In the genomic region with DNA sequence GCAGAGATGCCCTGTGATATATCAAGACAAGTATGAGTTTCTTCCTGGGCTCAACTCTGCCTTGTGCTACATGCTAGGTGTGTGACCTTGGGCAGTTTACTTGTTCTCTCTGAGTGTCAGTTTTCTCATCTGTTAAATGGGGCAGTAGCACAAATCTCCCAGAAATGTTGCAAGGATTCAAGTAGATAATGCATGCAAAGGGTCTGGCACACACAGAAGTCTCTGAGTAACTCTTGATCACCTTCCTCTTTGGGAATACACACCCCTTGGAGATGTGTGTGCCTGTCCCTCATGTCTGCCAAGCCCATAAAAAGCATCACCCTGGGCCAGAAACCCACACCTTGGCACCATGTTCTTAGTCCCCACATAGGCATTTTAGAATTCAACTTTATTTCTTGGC, we compare ENCODE assay signal across 21 cellular contexts.
DNase-seq lines count a peak whose midpoint lies in the region; ATAC-seq, FAIRE-seq and TF ChIP-seq lines count a peak whose summit lies in the region.
"Had no signal": no experiment of that assay in that cellular context is flagged by ENCODE, and none has a peak within 500 bp of the region (broad histone marks: within the 10 kb centered on the region; RNA-seq: fewer than 3 reads in every experiment).

No MANE protein-coding gene starts in this region.

- no peak overlapping the region for H2AK9ac ChIP-seq in IMR-90 (replicated peaks; ENCODE audit: low read depth, low read length, poor library complexity)

- no peak overlapping the region for H3K4me3 ChIP-seq in IMR-90 (ENCODE audit: insufficient read depth, low read depth, low read length)
- H3K4me3 ChIP-seq in K562, result no peak overlapping the region
- no peak overlapping the region for H3K4me3 ChIP-seq in gastroesophageal sphincter
- no peak overlapping the region for H3K4me3 ChIP-seq in smooth muscle cell
- H3K4me3 ChIP-seq: body of pancreas had no signal

- no peak overlapping the region for H3K4me3 Mint-ChIP-seq in progenitor cell of endocrine pancreas (ENCODE audit: low read depth)
- H3K4me3 Mint-ChIP-seq: memory B cell; neural crest cell; stimulated activated naive CD8-positive, alpha-beta T cell treated with anti-CD3 and anti-CD28 coated beads, Interleukin-15, Interleukin-2, amounts not matched to agents 100 ng/mL and 50 ng/mL, for 24 hours had no signal

- H3K27ac ChIP-seq in IMR-90 (ENCODE audit: insufficient read depth, low read length), result peak overlapping the region; percentile 49
- H3K27ac ChIP-seq in K562 (ENCODE audit: extremely low read depth, low read depth, low read length), result no peak overlapping the region
- H3K27ac ChIP-seq in gastroesophageal sphincter, result peak overlapping the region in 3 of 4 donors; percentile 83 to 95 (median 87)
- H3K27ac ChIP-seq in smooth muscle cell (ENCODE audit: low read depth), result peak overlapping the region; percentile 92

- H4K91ac ChIP-seq in IMR-90 (ENCODE audit: insufficient read depth, low read depth, low read length), result peak overlapping the region; percentile 97

- H4K5ac ChIP-seq in IMR-90 (ENCODE audit: low read depth, low read length), result peak overlapping the region; percentile 33; the same call in 1 of the 2 replicates

- TF ChIP-seq POLR2A in IMR-90 (IDR thresholded peaks at IDR 0.05; ENCODE audit: low read depth, low read length), result no peak
- TF ChIP-seq POLR2A in K562 (conservative IDR thresholded peaks at IDR 0.05), result no peak
- no peak for TF ChIP-seq POLR2A in gastroesophageal sphincter (IDR thresholded peaks at IDR 0.05)

- intact Hi-C loops in IMR-90 (cut with micrococcal nuclease) (loop anchor here (5.0 kb wide), 1 partner anchor 37 kb away; no protein-coding TSS in a partner anchor), K562 (cut with micrococcal nuclease) (loop anchor here (10.0 kb wide), 1 partner anchor 264 kb away; no protein-coding TSS in a partner anchor)

- H3K27me3 Mint-ChIP-seq in progenitor cell of endocrine pancreas, result no peaks in the 10 kb centered on the region
- H3K27me3 Mint-ChIP-seq: memory B cell; stimulated activated naive CD8-positive, alpha-beta T cell treated with anti-CD3 and anti-CD28 coated beads, Interleukin-15, Interleukin-2, amounts not matched to agents 100 ng/mL and 50 ng/mL, for 24 hours had no signal

- H3K4ac ChIP-seq in IMR-90 (ENCODE audit: low read depth, low read length), result peak overlapping the region; percentile 84

- H3K36me3 Mint-ChIP-seq in progenitor cell of endocrine pancreas (ENCODE audit: insufficient read depth), result no peaks in the 10 kb centered on the region
- H3K36me3 Mint-ChIP-seq: memory B cell had no signal

- ATAC-seq in IMR-90 (ENCODE audit: low read depth) (no peak), K562 (no peak), gastroesophageal sphincter (no peak), HG03378 (IDR thresholded peaks at IDR 0.05; ENCODE audit: unreplicated experiment) (no peak), GM19351 (IDR thresholded peaks at IDR 0.05; ENCODE audit: unreplicated experiment) (no peak)
- ATAC-seq: body of pancreas, HepG2 had no signal

- peaks cover 48% of the 10 kb centered on the region; the same call in 1 of the 2 replicates for H4K20me1 ChIP-seq in IMR-90 (ENCODE audit: insufficient read depth, low read length)
- 0 out of 2 replicates have a peak, but pooled peaks cover 6% of the 10 kb centered on the region for H4K20me1 ChIP-seq in K562 (replicated peaks; ENCODE audit: control insufficient read depth, insufficient read depth, low read length)
- H4K20me1 ChIP-seq in smooth muscle cell (ENCODE audit: low read depth), result peaks cover 24% of the 10 kb centered on the region

- no peaks in the 10 kb centered on the region for H3K9me3 ChIP-seq in IMR-90 (ENCODE audit: control insufficient read depth, insufficient read depth, low read length)
- H3K9me3 ChIP-seq in K562 (replicated peaks; ENCODE audit: control insufficient read depth, insufficient read depth, low read depth, low read length), result no peaks in the 10 kb centered on the region
- no peaks in the 10 kb centered on the region for H3K9me3 ChIP-seq in gastroesophageal sphincter
- no peaks in the 10 kb centered on the region for H3K9me3 ChIP-seq in smooth muscle cell (replicated peaks; ENCODE audit: low read depth)
- H3K9me3 ChIP-seq: body of pancreas had no signal

- H3K23ac ChIP-seq in IMR-90 (ENCODE audit: low read depth, low read length), result peak overlapping the region; percentile 68; the same call in 1 of the 2 replicates

- H3K79me1 ChIP-seq in IMR-90 (ENCODE audit: low read depth in 1 of 2, low read length in 2 of 2), result peaks cover 54 to 80% of the 10 kb centered on the region in 2 experiments

- H3K4me1 ChIP-seq in IMR-90 (ENCODE audit: control insufficient read depth, insufficient read depth, low read length) (peaks cover 45% of the 10 kb centered on the region), K562 (replicated peaks in 1 of 2; ENCODE audit: control insufficient read depth in 2 of 2, insufficient read depth in 2 of 2, low read length in 2 of 2) (peaks cover 12 to 24% of the 10 kb centered on the region in 2 experiments; a peak in 4 of 5 replicates), gastroesophageal sphincter (peaks cover 7 to 76% (median 58%) of the 10 kb centered on the region in 3 donors), smooth muscle cell (ENCODE audit: low read depth) (peaks cover 49% of the 10 kb centered on the region)

- H3K4me2 ChIP-seq in IMR-90 (ENCODE audit: low read depth, low read length), result no peak overlapping the region
- no peak overlapping the region for H3K4me2 ChIP-seq in K562 (ENCODE audit: insufficient read depth, low read length)
- H3K4me2 ChIP-seq in smooth muscle cell, result peak overlapping the region; percentile 29

- peak overlapping the region; percentile 78 for H2BK20ac ChIP-seq in IMR-90 (ENCODE audit: low read depth, low read length)

- H3K9ac ChIP-seq in IMR-90 (ENCODE audit: low read depth, low read length), result no peak overlapping the region
- no peak overlapping the region for H3K9ac ChIP-seq in K562 (ENCODE audit: insufficient read depth in 1 of 2, low read depth in 2 of 2, low read length in 2 of 2)
- no peak overlapping the region for H3K9ac ChIP-seq in smooth muscle cell (ENCODE audit: low read depth)

- H3K79me2 ChIP-seq in K562 (ENCODE audit: control insufficient read depth, insufficient read depth, low read length) (no peaks in the 10 kb centered on the region), smooth muscle cell (ENCODE audit: low read depth) (peaks cover 38% of the 10 kb centered on the region)

- FAIRE-seq in K562 (lab: Jason Lieb, UNC), result no peak
- FAIRE-seq: G401.6, HepG2 had no signal

- peak overlapping the region; percentile 61; the same call in 1 of the 2 replicates for H3K18ac ChIP-seq in IMR-90 (ENCODE audit: low read depth, low read length)

- TF ChIP-seq RAD21 in IMR-90 (IDR thresholded peaks at IDR 0.05; ENCODE audit: low read length), result no peak
- no peak for TF ChIP-seq RAD21 in K562 (CRISPR knock-in tag; conservative IDR thresholded peaks at IDR 0.05 in 1 of 2, IDR thresholded peaks at IDR 0.05 in 1 of 2)

- peak overlapping the region; percentile 94 for H2AK5ac ChIP-seq in IMR-90 (ENCODE audit: low read depth, low read length)

- no TSS peak for BruUV-seq in IMR-90 (replicated peaks; lab: Mats Ljungman, UMichigan)
- BruUV-seq in K562 (replicated peaks; lab: Mats Ljungman, UMichigan), result no TSS peak

- H3K9me3 Mint-ChIP-seq in progenitor cell of endocrine pancreas (ENCODE audit: low read depth), result no peaks in the 10 kb centered on the region
- H3K9me3 Mint-ChIP-seq: memory B cell; neural crest cell; stimulated activated naive CD8-positive, alpha-beta T cell treated with anti-CD3 and anti-CD28 coated beads, Interleukin-15, Interleukin-2, amounts not matched to agents 100 ng/mL and 50 ng/mL, for 24 hours had no signal

- no peak for DNase-seq in IMR-90
- no peak for DNase-seq in K562 (ENCODE audit: extremely low read depth in 1 of 4, low spot score in 3 of 4)
- no peak for DNase-seq in smooth muscle cell (lab: John Stamatoyannopoulos, UW; ENCODE audit: unreplicated experiment)
- no peak for DNase-seq in progenitor cell of endocrine pancreas (ENCODE audit: low spot score, unreplicated experiment)
- no peak for DNase-seq in nucleus accumbens (lab: John Stamatoyannopoulos, UW)
- DNase-seq: activated CD8-positive, alpha-beta memory T cell treated with anti-CD3 and anti-CD28 coated beads, Interleukin-2, amount 50 U/mL, for 4 hours; activated naive CD4-positive, alpha-beta T cell treated with Interleukin-2 at 50 U/mL for 16 hours; AML-193; body of pancreas; Calu3; effector CD8-positive, alpha-beta T cell; NCI-H1092 treated with DMSO at 0.1 percent for 48 hours; T-helper 2 cell had no signal

- no peak overlapping the region for H3K27ac Mint-ChIP-seq in progenitor cell of endocrine pancreas
- H3K27ac Mint-ChIP-seq: memory B cell; stimulated activated naive CD8-positive, alpha-beta T cell treated with anti-CD3 and anti-CD28 coated beads, Interleukin-15, Interleukin-2, amounts not matched to agents 100 ng/mL and 50 ng/mL, for 24 hours had no signal

- peak overlapping the region; percentile 62 to 84; a peak in 3 of 4 replicates for H4K8ac ChIP-seq in IMR-90 (ENCODE audit: low read depth in 2 of 2, low read length in 2 of 2)

- POLR2A ChIA-PET in IMR-90 (lab: Charles Lee; ENCODE audit: unreplicated experiment) (no interaction called here), K562 (lab: Yijun Ruan, JAX) (interaction anchor here (0.5 to 5.8 kb wide), 2 partner anchors 28 to 80 kb away, joined by 3 to 15 read pairs; no protein-coding TSS in a partner anchor)

- H3K14ac ChIP-seq in IMR-90 (replicated peaks; ENCODE audit: low read depth, low read length), result peak overlapping the region; percentile 73

- H2BK15ac ChIP-seq in IMR-90 (ENCODE audit: low read depth, low read length), result peak overlapping the region; percentile 49; the same call in 2 of the 3 replicates

- H3K36me3 ChIP-seq in IMR-90 (ENCODE audit: control insufficient read depth, insufficient read depth, low read length) (peaks cover 12% of the 10 kb centered on the region), K562 (ENCODE audit: control insufficient read depth, insufficient read depth, low read length) (peaks cover 9% of the 10 kb centered on the region; the same call in 1 of the 3 replicates), gastroesophageal sphincter (no peaks in the 10 kb centered on the region), smooth muscle cell (ENCODE audit: low read depth) (no peaks in the 10 kb centered on the region)

- H3K56ac ChIP-seq in IMR-90 (ENCODE audit: extremely low read depth, insufficient read depth, low read length), result no peak overlapping the region

- TF ChIP-seq CTCF in IMR-90 (conservative IDR thresholded peaks at IDR 0.05; ENCODE audit: low read depth, low read length) (no peak), K562 (IDR thresholded peaks at IDR 0.05 in 2 of 3, conservative IDR thresholded peaks at IDR 0.05 in 1 of 3; ENCODE audit: insufficient read depth in 2 of 3, low read depth in 1 of 3, low read length in 3 of 3) (no peak), gastroesophageal sphincter (IDR thresholded peaks at IDR 0.05) (no peak), smooth muscle cell (IDR thresholded peaks at IDR 0.05; ENCODE audit: borderline replicate concordance, insufficient read depth, poor library complexity, severe bottlenecking) (no peak), progenitor cell of endocrine pancreas (IDR thresholded peaks at IDR 0.05; ENCODE audit: unreplicated experiment) (no peak)

- H3F3A ChIP-seq in smooth muscle cell (ENCODE audit: low read depth), result peaks cover 32% of the 10 kb centered on the region

- CTCF ChIA-PET in IMR-90 (lab: Yijun Ruan, JAX) (interaction anchor here (0.6 kb wide), 1 partner anchor 25 kb away, joined by 3 read pairs; no protein-coding TSS in a partner anchor), K562 (lab: Yijun Ruan, JAX; ENCODE audit: low intra/inter-chr PET ratio) (interaction anchor here (0.6 to 7.1 kb wide), 2 partner anchors 83 to 131 kb away, joined by 3 to 73 read pairs; no protein-coding TSS in a partner anchor)

- dilution Hi-C loops in IMR-90 (cut with HindIII; ENCODE audit: low sequenced_read_pairs, unreplicated experiment), result no loop called here

- H2BK120ac ChIP-seq in IMR-90 (ENCODE audit: low read depth, low read length), result peak overlapping the region; percentile 94

- no peaks in the 10 kb centered on the region for H3K4me1 Mint-ChIP-seq in progenitor cell of endocrine pancreas (ENCODE audit: low read depth)

- H2AFZ ChIP-seq in IMR-90 (replicated peaks; ENCODE audit: low read length, poor library complexity) (no peak overlapping the region), K562 (ENCODE audit: low read depth, low read length) (no peak overlapping the region), smooth muscle cell (ENCODE audit: low read depth) (no peak overlapping the region)

- H2BK5ac ChIP-seq in IMR-90 (ENCODE audit: low read depth, low read length, poor library complexity, severe bottlenecking), result peak overlapping the region; percentile 92

- in situ Hi-C loops in IMR-90 (cut with MboI; ENCODE audit: low sequenced_read_pairs) (loop anchor here (5.0 kb wide), 1 partner anchor 77 kb away; no protein-coding TSS in a partner anchor), K562 (cut with MboI) (loop anchor here (5.0 kb wide), 1 partner anchor 77 kb away; no protein-coding TSS in a partner anchor)

- TF ChIP-seq EP300 in K562 (IDR thresholded peaks at IDR 0.05; ENCODE audit: low read length), result no peak
- TF ChIP-seq EP300 in gastroesophageal sphincter (IDR thresholded peaks at IDR 0.05), result no peak

- H3K27me3 ChIP-seq in IMR-90 (ENCODE audit: control insufficient read depth, insufficient read depth, low read length), result no peaks in the 10 kb centered on the region
- H3K27me3 ChIP-seq in K562 (ENCODE audit: control insufficient read depth in 2 of 2, insufficient read depth in 2 of 2, low read length in 2 of 2), result peaks cover 0 to 4% of the 10 kb centered on the region in 2 experiments; a peak in 1 of 5 replicates
- no peaks in the 10 kb centered on the region for H3K27me3 ChIP-seq in gastroesophageal sphincter
- no peaks in the 10 kb centered on the region for H3K27me3 ChIP-seq in smooth muscle cell (ENCODE audit: low read depth)
- H3K27me3 ChIP-seq: body of pancreas had no signal

- peaks cover 42% of the 10 kb centered on the region for H3K9me1 ChIP-seq in IMR-90 (ENCODE audit: insufficient read depth, low read length)
- no peaks in the 10 kb centered on the region for H3K9me1 ChIP-seq in K562 (ENCODE audit: control insufficient read depth, insufficient read depth, low read length)
